14 cellular contexts compared by ENCODE assay signal in genomic region chr12:52181757-52182156, GRCh38. TPM values are rescaled to one million over a fixed set of nuclear protein-coding genes. Genes with fewer than 3 reads are reported as not detected.
DNase-seq lines count a peak whose midpoint lies in the region; ATAC-seq and TF ChIP-seq lines count a peak whose summit lies in the region.
"Had no signal": no experiment of that assay in that cellular context is flagged by ENCODE, and none has a peak within 500 bp of the region (broad histone marks: within the 10 kb centered on the region; RNA-seq: fewer than 3 reads in every experiment).

No MANE protein-coding gene starts in this region.

- no peak for TF ChIP-seq POLR2A in Peyer's patch (IDR thresholded peaks at IDR 0.05)

- no peaks in the 10 kb centered on the region for H3K36me3 ChIP-seq in NT2/D1 (ENCODE audit: insufficient read depth, insufficient read length, low read length)
- H3K36me3 ChIP-seq in Peyer's patch = no peaks in the 10 kb centered on the region
- H3K36me3 ChIP-seq: adrenal gland, heart right ventricle, pancreas had no signal

- H3K27ac ChIP-seq in AG04450 (ENCODE audit: low read depth, low read length) = peak overlapping the region; percentile 94
- no peak overlapping the region for H3K27ac ChIP-seq in Peyer's patch
- H3K27ac ChIP-seq: heart right ventricle, pancreas had no signal

- ATAC-seq in stimulated activated memory B cell treated with anti-CD40 and anti-IgM and Interleukin-4, amounts not matched to agents 10 μg/mL and 1 μg/mL and 100 μg/mL, for 72 hours = no peak
- ATAC-seq: pancreas had no signal

- peaks cover 80% of the 10 kb centered on the region for H3K4me1 Mint-ChIP-seq in HFFc6 (ENCODE audit: low read depth)
- no peaks in the 10 kb centered on the region for H3K4me1 Mint-ChIP-seq in stimulated activated memory B cell treated with anti-CD40 and anti-IgM and Interleukin-4, amounts not matched to agents 10 μg/mL and 1 μg/mL and 100 μg/mL, for 72 hours

- POLR2A ChIA-PET in AG04450 (lab: Yijun Ruan, JAX) = interaction anchor here (1.1 to 2.1 kb wide), 3 partner anchors 10 to 99 kb away, joined by 3 to 17 read pairs (median 3); partner anchors contain the start of gene KRT80

- H3K36me3 Mint-ChIP-seq in HFFc6 (ENCODE audit: low read depth) = peaks cover 4% of the 10 kb centered on the region
- no peaks in the 10 kb centered on the region for H3K36me3 Mint-ChIP-seq in stimulated activated memory B cell treated with anti-CD40 and anti-IgM and Interleukin-4, amounts not matched to agents 10 μg/mL and 1 μg/mL and 100 μg/mL, for 72 hours
- H3K36me3 Mint-ChIP-seq: CD4-positive, alpha-beta memory T cell had no signal

- H3K4me3 ChIP-seq in AG04450 (ENCODE audit: low read depth, low read length) (no peak overlapping the region), NT2/D1 (ENCODE audit: insufficient read length, low read depth) (no peak overlapping the region), Peyer's patch (no peak overlapping the region)
- H3K4me3 ChIP-seq: adrenal gland, heart right ventricle, pancreas had no signal

- H3K9ac ChIP-seq in NT2/D1 (ENCODE audit: insufficient read length, low read depth) = peak overlapping the region; percentile 39

- H3K4me1 ChIP-seq in NT2/D1 (ENCODE audit: insufficient read depth, insufficient read length) (peaks cover 56% of the 10 kb centered on the region), Peyer's patch (no peaks in the 10 kb centered on the region)
- H3K4me1 ChIP-seq: pancreas had no signal

- no peaks in the 10 kb centered on the region for H3K9me3 Mint-ChIP-seq in HFFc6
- no peaks in the 10 kb centered on the region for H3K9me3 Mint-ChIP-seq in stimulated activated memory B cell treated with anti-CD40 and anti-IgM and Interleukin-4, amounts not matched to agents 10 μg/mL and 1 μg/mL and 100 μg/mL, for 72 hours
- H3K9me3 Mint-ChIP-seq: CD4-positive, alpha-beta memory T cell had no signal

- CTCF ChIA-PET in AG04450 (lab: Charles Lee) = interaction anchor here (0.8 to 1.8 kb wide), 5 partner anchors 11 to 157 kb away, joined by 3 to 5 read pairs (median 3); no protein-coding TSS in a partner anchor

- peaks cover 4% of the 10 kb centered on the region for H3K27me3 Mint-ChIP-seq in HFFc6 (ENCODE audit: insufficient read depth)
- H3K27me3 Mint-ChIP-seq in stimulated activated memory B cell treated with anti-CD40 and anti-IgM and Interleukin-4, amounts not matched to agents 10 μg/mL and 1 μg/mL and 100 μg/mL, for 72 hours = peaks cover 22% of the 10 kb centered on the region
- H3K27me3 Mint-ChIP-seq: CD4-positive, alpha-beta memory T cell had no signal

- H3K4me3 Mint-ChIP-seq in HFFc6 = peak overlapping the region; percentile 69; the same call in 1 of the 2 replicates
- H3K4me3 Mint-ChIP-seq in stimulated activated memory B cell treated with anti-CD40 and anti-IgM and Interleukin-4, amounts not matched to agents 10 μg/mL and 1 μg/mL and 100 μg/mL, for 72 hours = no peak overlapping the region

- peak overlapping the region; percentile 90 for H3K27ac Mint-ChIP-seq in HFFc6
- H3K27ac Mint-ChIP-seq in stimulated activated memory B cell treated with anti-CD40 and anti-IgM and Interleukin-4, amounts not matched to agents 10 μg/mL and 1 μg/mL and 100 μg/mL, for 72 hours = no peak overlapping the region
- H3K27ac Mint-ChIP-seq: CD4-positive, alpha-beta memory T cell had no signal

- TF ChIP-seq CTCF in AG04450 (IDR thresholded peaks at IDR 0.05; ENCODE audit: low read depth, low read length) = no peak
- no peak for TF ChIP-seq CTCF in HFFc6 (IDR thresholded peaks at IDR 0.05)
- no peak for TF ChIP-seq CTCF in Peyer's patch (IDR thresholded peaks at IDR 0.05)

- H3K9me3 ChIP-seq in AG04450 (ENCODE audit: control insufficient read depth, insufficient read depth, low read length) = no peaks in the 10 kb centered on the region; the same call in 1 of the 2 replicates
- no peaks in the 10 kb centered on the region for H3K9me3 ChIP-seq in NT2/D1 (ENCODE audit: insufficient read depth, low read length)
- no peaks in the 10 kb centered on the region for H3K9me3 ChIP-seq in Peyer's patch
- H3K9me3 ChIP-seq: adrenal gland, heart right ventricle, pancreas had no signal

- DNase-seq in AG04450 (ENCODE audit: low read depth, low spot score) = peak; percentile 58
- DNase-seq in HFFc6 = peak; percentile 68
- peak; percentile 56 for DNase-seq in NT2/D1 (ENCODE audit: low read depth, low spot score)
- DNase-seq in fibroblast of the conjunctiva (ENCODE audit: low read depth) = peak; percentile 30
- no peak for DNase-seq in SKM-1 treated with dmso at 0.1 percent for 144 hours (lab: John Stamatoyannopoulos, UW; ENCODE audit: unreplicated experiment)
- no peak for DNase-seq in glomerular visceral epithelial cell (ENCODE audit: extremely low spot score)
- DNase-seq in Peyer's patch = no peak
- DNase-seq: activated CD4-positive, alpha-beta T cell treated with anti-CD3 and anti-CD28 coated beads for 1 hour; adrenal gland; CD4-positive, alpha-beta memory T cell; heart right ventricle; NCI-H226 had no signal

- no peaks in the 10 kb centered on the region for H3K27me3 ChIP-seq in AG04450 (ENCODE audit: control insufficient read depth, insufficient read depth, low read length)
- H3K27me3 ChIP-seq in NT2/D1 (ENCODE audit: insufficient read depth, insufficient read length) = no peaks in the 10 kb centered on the region
- H3K27me3 ChIP-seq in Peyer's patch = no peaks in the 10 kb centered on the region
- H3K27me3 ChIP-seq: adrenal gland, heart right ventricle, pancreas had no signal

RNA-seq across cellular contexts. Expression of gene KRT80, which starts 10.1 kb away (rescaled TPM):
- 2.1 and 2.3 TPM in 2 replicates for polyA plus RNA-seq in AG04450 (2011; rRNA removed)
- polyA minus RNA-seq in AG04450 (2011; rRNA and poly(A)+ RNA removed) = 2.2 and 2.3 TPM in 2 replicates
- 1 to 10 TPM; 2.3 to 3.7 (median 2.8) TPM for total RNA-seq in HFFc6 (2021; fragmentation: NEBNext Ultra II Directional; extraction: Animal tissue kit (Norgen Biotek cat#: 25700))
- under 1 TPM in 2 of 4 donors, not detected in 2; 0.13 to 0.38 TPM for total RNA-seq in Peyer's patch
- total RNA-seq: CD4-positive, alpha-beta memory T cell had no signal
- polyA plus RNA-seq: CD4-positive, alpha-beta memory T cell had no signal

RNA-seq across cellular contexts. Expression of gene KRT7, which starts 51.3 kb away (rescaled TPM):
- 1.0 and 4.6 TPM in 2 replicates for polyA plus RNA-seq in AG04450 (2011; rRNA removed)
- polyA minus RNA-seq in AG04450 (2011; rRNA and poly(A)+ RNA removed) = 0.60 and 1.1 TPM in 2 replicates
- total RNA-seq in HFFc6 (2021; fragmentation: NEBNext Ultra II Directional; extraction: Animal tissue kit (Norgen Biotek cat#: 25700)) = 100 to 1,000 TPM in 2 of 6 experiments, 10 to 100 TPM in 4; 62.7 to 379 (median 67.5) TPM
- 1 to 10 TPM in 1 of 4 donors, under 1 TPM in 1, not detected in 2; 0.67 to 1.2 TPM for total RNA-seq in Peyer's patch
- total RNA-seq: CD4-positive, alpha-beta memory T cell had no signal
- polyA plus RNA-seq: CD4-positive, alpha-beta memory T cell had no signal

Comparison
In these comparisons a context has a peak if more than half of its experiments do, and no peak if none do; other contexts are left out.
1. DNase-seq: peak in AG04450 (single experiment), HFFc6 (single experiment), NT2/D1 (single experiment) and fibroblast of the conjunctiva (single experiment); none in SKM-1 treated with dmso at 0.1 percent for 144 hours (single experiment), glomerular visceral epithelial cell (single experiment) and Peyer's patch (0 of 3).
2. RNA of gene KRT7, which starts 51.3 kb away (total RNA-seq): 62.7 to 379 TPM in HFFc6; 0.67 to 1.2 TPM in Peyer's patch; every median in the first group is over 10 times any median in the second.